22 cellular contexts compared by ENCODE assay signal in the genomic region with DNA sequence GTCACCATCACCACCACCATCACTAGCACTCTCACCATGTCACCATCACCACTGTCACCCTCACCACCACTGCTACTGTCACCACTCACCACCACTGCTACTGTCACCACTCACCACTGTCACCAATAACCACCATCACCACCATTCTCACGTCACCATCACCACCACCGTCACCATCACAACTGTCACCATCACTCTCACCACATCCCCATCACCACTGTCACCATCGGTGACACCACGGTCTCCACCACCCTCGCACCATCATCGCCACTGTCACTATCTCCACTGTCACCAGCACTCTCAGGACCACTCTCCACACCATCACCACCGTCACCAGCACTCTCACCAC.
DNase-seq lines count a peak whose midpoint lies in the region; ATAC-seq and FAIRE-seq lines count a peak whose summit lies in the region.
"Had no signal": no experiment of that assay in that cellular context is flagged by ENCODE, and none has a peak within 500 bp of the region (broad histone marks: within the 10 kb centered on the region; RNA-seq: fewer than 3 reads in every experiment).

No MANE protein-coding gene starts in this region.

- no peak overlapping the region for H2BK15ac ChIP-seq in mesenchymal stem cell (ENCODE audit: low read depth, poor library complexity, severe bottlenecking)

- no peak overlapping the region for H3K27ac ChIP-seq in mesenchymal stem cell (ENCODE audit: low read length, poor library complexity, severe bottlenecking)
- H3K27ac ChIP-seq: sigmoid colon, transverse colon had no signal

- WGBS in mesenchymal stem cell: 97% methylated on average over 7 of the region's 7 CpGs

- intact Hi-C loops in activated CD4-positive, alpha-beta T cell treated with anti-CD3 and anti-CD28 coated beads, Interleukin-2, amount 10 ng/mL, durations not matched to agents 24 days and 14 days (cut with micrococcal nuclease): no loop called here
- intact Hi-C loops in activated T-helper 2 cell treated with anti-CD3 and anti-CD28 coated beads, Interferon-gamma antibody, Interleukin-2, Interleukin-4, amounts not matched to agents 10 μg/mL and 5 μg/mL and 100 μg/mL, durations not matched to agents 14 hours and 24 hours and 36 hours (cut with micrococcal nuclease): no loop called here

- no peak overlapping the region for H2AFZ ChIP-seq in mesenchymal stem cell (ENCODE audit: low read depth, low read length)

- H3K36me3 ChIP-seq in mesenchymal stem cell (ENCODE audit: control insufficient read depth in 1 of 2, insufficient read depth in 2 of 2, low read depth in 1 of 2, low read length in 2 of 2): peaks cover 0 to 25% of the 10 kb centered on the region in 2 experiments
- H3K36me3 ChIP-seq: breast epithelium, sigmoid colon, transverse colon had no signal

- peaks cover 9% of the 10 kb centered on the region for H3K79me1 ChIP-seq in mesenchymal stem cell (replicated peaks; ENCODE audit: low read length, poor library complexity, severe bottlenecking)

- no peak overlapping the region for H3K4me3 Mint-ChIP-seq in activated CD4-positive, alpha-beta T cell treated with anti-CD3 and anti-CD28 coated beads, Interleukin-2, amount 10 ng/mL, durations not matched to agents 24 days and 14 days
- no peak overlapping the region for H3K4me3 Mint-ChIP-seq in activated T-helper 2 cell treated with anti-CD3 and anti-CD28 coated beads, Interferon-gamma antibody, Interleukin-2, Interleukin-4, amounts not matched to agents 10 μg/mL and 5 μg/mL and 100 μg/mL, durations not matched to agents 14 hours and 24 hours and 36 hours (ENCODE audit: low read depth)
- peak overlapping the region in 1 of 2 donors; percentile 14 for H3K4me3 Mint-ChIP-seq in stimulated activated naive B cell treated with anti-CD40 and anti-IgM and Interleukin-4, amounts not matched to agents 10 μg/mL and 1 μg/mL and 100 μg/mL, for 72 hours
- H3K4me3 Mint-ChIP-seq: dendritic cell treated with granulocyte-macrophage colony-stimulating factor and Interleukin-4, amounts not matched to agents 40 ng/mL and 50 ng/mL, for 4 days; T-helper 17 cell had no signal

- no peak for DNase-seq in activated CD4-positive, alpha-beta T cell treated with anti-CD3 and anti-CD28 coated beads, Interleukin-2, amount 10 ng/mL, durations not matched to agents 24 days and 14 days
- no peak for DNase-seq in activated CD4-positive, alpha-beta T cell treated with anti-CD3 and anti-CD28 coated beads, Interleukin-2, amount 50 U/mL, for 4 hours
- no peak for DNase-seq in activated T-helper 2 cell treated with anti-CD3 and anti-CD28 coated beads, Interferon-gamma antibody, Interleukin-2, Interleukin-4, amounts not matched to agents 10 μg/mL and 5 μg/mL and 100 μg/mL, durations not matched to agents 14 hours and 24 hours and 36 hours (ENCODE audit: low spot score)
- DNase-seq in mesenchymal stem cell: no peak
- DNase-seq in stimulated activated naive B cell treated with anti-CD40 and anti-IgM and Interleukin-4, amounts not matched to agents 10 μg/mL and 1 μg/mL and 100 μg/mL, for 72 hours: no peak
- DNase-seq in urothelium cell line (ENCODE audit: low spot score): no peak
- no peak for DNase-seq in stimulated activated naive CD4-positive, alpha-beta T cell treated with Interleukin-2 at 50 U/mL for 16 hours (lab: John Stamatoyannopoulos, UW)
- DNase-seq in HT-29 (ENCODE audit: low spot score): no peak
- DNase-seq: 8988T; AML-193; EL; NCI-H1105 treated with DMSO at 0.1 percent for 48 hours; NCI-H2081 treated with DMSO at 0.1 percent for 48 hours; NCI-H446 treated with DMSO at 0.1 percent for 48 hours; sigmoid colon; stimulated activated naive CD4-positive, alpha-beta T cell; T-helper 17 cell; transverse colon had no signal

- H3K4ac ChIP-seq in mesenchymal stem cell (ENCODE audit: low read depth in 1 of 2, low read length in 2 of 2): no peak overlapping the region

- no peak overlapping the region for H3K4me3 ChIP-seq in mesenchymal stem cell (ENCODE audit: insufficient read depth in 1 of 2, low read depth in 1 of 2, low read length in 2 of 2)
- H3K4me3 ChIP-seq: breast epithelium, sigmoid colon, transverse colon had no signal

- H3K18ac ChIP-seq in mesenchymal stem cell (ENCODE audit: low read depth in 1 of 2, low read length in 2 of 2): peak overlapping the region in 1 of 2 experiments; percentile 18

- no peak overlapping the region for H2BK120ac ChIP-seq in mesenchymal stem cell (ENCODE audit: low read depth, low read length)

- H3K9ac ChIP-seq in mesenchymal stem cell (ENCODE audit: low read length): no peak overlapping the region

- no peak overlapping the region for H3K23ac ChIP-seq in mesenchymal stem cell (ENCODE audit: low read length in 2 of 2)

- no peak overlapping the region for H2BK5ac ChIP-seq in mesenchymal stem cell (ENCODE audit: low read depth, low read length, poor library complexity, severe bottlenecking)

- no peaks in the 10 kb centered on the region for H3K27me3 ChIP-seq in mesenchymal stem cell (ENCODE audit: control insufficient read depth in 1 of 2, insufficient read depth in 1 of 2, low read length in 2 of 2)
- H3K27me3 ChIP-seq: breast epithelium, sigmoid colon, transverse colon had no signal

- H3K9me3 Mint-ChIP-seq in activated CD4-positive, alpha-beta T cell treated with anti-CD3 and anti-CD28 coated beads, Interleukin-2, amount 10 ng/mL, durations not matched to agents 24 days and 14 days: no peaks in the 10 kb centered on the region
- no peaks in the 10 kb centered on the region for H3K9me3 Mint-ChIP-seq in activated T-helper 2 cell treated with anti-CD3 and anti-CD28 coated beads, Interferon-gamma antibody, Interleukin-2, Interleukin-4, amounts not matched to agents 10 μg/mL and 5 μg/mL and 100 μg/mL, durations not matched to agents 14 hours and 24 hours and 36 hours
- H3K9me3 Mint-ChIP-seq in stimulated activated naive B cell treated with anti-CD40 and anti-IgM and Interleukin-4, amounts not matched to agents 10 μg/mL and 1 μg/mL and 100 μg/mL, for 72 hours: peaks cover 6 to 7% of the 10 kb centered on the region in 2 donors
- H3K9me3 Mint-ChIP-seq: activated T-cell treated with anti-CD3 and anti-CD28 coated beads, Interleukin-2, amount 50 U/mL, for 72 hours; dendritic cell treated with granulocyte-macrophage colony-stimulating factor and Interleukin-4, amounts not matched to agents 40 ng/mL and 50 ng/mL, for 4 days had no signal

- H3K14ac ChIP-seq in mesenchymal stem cell (ENCODE audit: low read length in 2 of 2): peak overlapping the region in 1 of 2 experiments; percentile 13

- H3K36me3 Mint-ChIP-seq in activated CD4-positive, alpha-beta T cell treated with anti-CD3 and anti-CD28 coated beads, Interleukin-2, amount 10 ng/mL, durations not matched to agents 24 days and 14 days (ENCODE audit: low read depth): peaks cover 2% of the 10 kb centered on the region
- no peaks in the 10 kb centered on the region for H3K36me3 Mint-ChIP-seq in activated T-helper 2 cell treated with anti-CD3 and anti-CD28 coated beads, Interferon-gamma antibody, Interleukin-2, Interleukin-4, amounts not matched to agents 10 μg/mL and 5 μg/mL and 100 μg/mL, durations not matched to agents 14 hours and 24 hours and 36 hours (ENCODE audit: low read depth)
- peaks cover 29 to 51% of the 10 kb centered on the region in 2 donors for H3K36me3 Mint-ChIP-seq in stimulated activated naive B cell treated with anti-CD40 and anti-IgM and Interleukin-4, amounts not matched to agents 10 μg/mL and 1 μg/mL and 100 μg/mL, for 72 hours

- H3K4me2 ChIP-seq in mesenchymal stem cell (ENCODE audit: low read length, poor library complexity, severe bottlenecking): no peak overlapping the region

- no peaks in the 10 kb centered on the region for H3K9me3 ChIP-seq in mesenchymal stem cell (ENCODE audit: control insufficient read depth, low read length)
- H3K9me3 ChIP-seq: breast epithelium, sigmoid colon, transverse colon had no signal

- no peak overlapping the region for H2AK5ac ChIP-seq in mesenchymal stem cell (ENCODE audit: low read length, severe bottlenecking)

- ATAC-seq in stimulated activated naive B cell treated with anti-CD40 and anti-IgM and Interleukin-4, amounts not matched to agents 10 μg/mL and 1 μg/mL and 100 μg/mL, for 72 hours (replicated peaks): no peak
- ATAC-seq: HCT116, T-helper 17 cell had no signal

- H4K8ac ChIP-seq in mesenchymal stem cell (ENCODE audit: low read length): no peak overlapping the region

- peaks cover 30% of the 10 kb centered on the region for H3K4me1 ChIP-seq in mesenchymal stem cell (ENCODE audit: control insufficient read depth, insufficient read depth, low read depth, low read length)

- peak overlapping the region; percentile 45 for H4K91ac ChIP-seq in mesenchymal stem cell (ENCODE audit: low read length)

- peak overlapping the region; percentile 6 for H3K27ac Mint-ChIP-seq in activated CD4-positive, alpha-beta T cell treated with anti-CD3 and anti-CD28 coated beads, Interleukin-2, amount 10 ng/mL, durations not matched to agents 24 days and 14 days
- peak overlapping the region; percentile 0 for H3K27ac Mint-ChIP-seq in activated T-helper 2 cell treated with anti-CD3 and anti-CD28 coated beads, Interferon-gamma antibody, Interleukin-2, Interleukin-4, amounts not matched to agents 10 μg/mL and 5 μg/mL and 100 μg/mL, durations not matched to agents 14 hours and 24 hours and 36 hours
- H3K27ac Mint-ChIP-seq in stimulated activated naive B cell treated with anti-CD40 and anti-IgM and Interleukin-4, amounts not matched to agents 10 μg/mL and 1 μg/mL and 100 μg/mL, for 72 hours: peak overlapping the region; percentile 26
- H3K27ac Mint-ChIP-seq: activated T-cell treated with anti-CD3 and anti-CD28 coated beads, Interleukin-2, amount 50 U/mL, for 72 hours; dendritic cell treated with granulocyte-macrophage colony-stimulating factor and Interleukin-4, amounts not matched to agents 40 ng/mL and 50 ng/mL, for 4 days; T-helper 17 cell had no signal

- no peak for FAIRE-seq in urothelium cell line (lab: Jason Lieb, UNC)

- H3K27me3 Mint-ChIP-seq in activated CD4-positive, alpha-beta T cell treated with anti-CD3 and anti-CD28 coated beads, Interleukin-2, amount 10 ng/mL, durations not matched to agents 24 days and 14 days: no peaks in the 10 kb centered on the region
- H3K27me3 Mint-ChIP-seq in activated T-helper 2 cell treated with anti-CD3 and anti-CD28 coated beads, Interferon-gamma antibody, Interleukin-2, Interleukin-4, amounts not matched to agents 10 μg/mL and 5 μg/mL and 100 μg/mL, durations not matched to agents 14 hours and 24 hours and 36 hours (ENCODE audit: low read depth): no peaks in the 10 kb centered on the region
- no peaks in the 10 kb centered on the region for H3K27me3 Mint-ChIP-seq in stimulated activated naive B cell treated with anti-CD40 and anti-IgM and Interleukin-4, amounts not matched to agents 10 μg/mL and 1 μg/mL and 100 μg/mL, for 72 hours
- H3K27me3 Mint-ChIP-seq: dendritic cell treated with granulocyte-macrophage colony-stimulating factor and Interleukin-4, amounts not matched to agents 40 ng/mL and 50 ng/mL, for 4 days; T-helper 17 cell had no signal

- H2BK12ac ChIP-seq in mesenchymal stem cell (ENCODE audit: low read length in 2 of 2): no peak overlapping the region

- peaks cover 25% of the 10 kb centered on the region for H3K4me1 Mint-ChIP-seq in activated CD4-positive, alpha-beta T cell treated with anti-CD3 and anti-CD28 coated beads, Interleukin-2, amount 10 ng/mL, durations not matched to agents 24 days and 14 days
- peaks cover 20% of the 10 kb centered on the region for H3K4me1 Mint-ChIP-seq in activated T-helper 2 cell treated with anti-CD3 and anti-CD28 coated beads, Interferon-gamma antibody, Interleukin-2, Interleukin-4, amounts not matched to agents 10 μg/mL and 5 μg/mL and 100 μg/mL, durations not matched to agents 14 hours and 24 hours and 36 hours (ENCODE audit: low read depth)
- H3K4me1 Mint-ChIP-seq in stimulated activated naive B cell treated with anti-CD40 and anti-IgM and Interleukin-4, amounts not matched to agents 10 μg/mL and 1 μg/mL and 100 μg/mL, for 72 hours: peaks cover 71 to 91% of the 10 kb centered on the region in 2 donors
